In genomic region chr9:127698386-127698785, GRCh38 we compare ENCODE assay signal across 24 cellular contexts. TPM values are rescaled to one million over a fixed set of nuclear protein-coding genes. Genes with fewer than 3 reads are reported as not detected.
A peak's percentile ranks its signal among the peaks of the same experiment; 100 is the strongest.
DNase-seq lines count a peak whose midpoint lies in the region; ATAC-seq and TF ChIP-seq lines count a peak whose summit lies in the region.
"Had no signal": no experiment of that assay in that cellular context is flagged by ENCODE, and none has a peak within 500 bp of the region (broad histone marks: within the 10 kb centered on the region; RNA-seq: fewer than 3 reads in every experiment).

No MANE protein-coding gene starts in this region.

- H3K27me3 ChIP-seq in heart left ventricle: no peaks in the 10 kb centered on the region
- H3K27me3 ChIP-seq: brain microvascular endothelial cell had no signal

- no peak for DNase-seq in heart left ventricle
- DNase-seq in cardiac septum (ENCODE audit: low spot score): no peak
- DNase-seq in type B pancreatic cell (ENCODE audit: extremely low spot score, unreplicated experiment): no peak
- DNase-seq in activated CD4-positive, CD25-positive, alpha-beta regulatory T cell (lab: John Stamatoyannopoulos, UW): no peak
- no peak for DNase-seq in middle frontal gyrus (ENCODE audit: extremely low spot score, low spot score)
- DNase-seq in AG08396 (ENCODE audit: low spot score): no peak
- DNase-seq: ACHN; activated CD4-positive, alpha-beta memory T cell treated with anti-CD3 and anti-CD28 coated beads for 36 hours; activated naive CD4-positive, alpha-beta T cell treated with anti-CD3 and anti-CD28 coated beads, Interleukin-2, amount 50 U/mL, for 16 hours; activated T-cell treated with anti-CD3 and anti-CD28 coated beads, Interleukin-2, amount 50 U/mL, for 4 hours; brain microvascular endothelial cell; CD4-positive, CD25-positive, alpha-beta regulatory T cell; IMR-90; lower lobe of right lung; MM.1S; NCI-H1694 treated with DMSO at 0.1 percent for 48 hours; NCI-H345; posterior cingulate gyrus had no signal

- H3K27ac ChIP-seq in heart left ventricle (peak overlapping the region in 7 of 12 donors; percentile 84 to 90 (median 88)), angular gyrus (ENCODE audit: low read depth, low read length) (peak overlapping the region; percentile 75)

- peak overlapping the region; percentile 4 to 60 (median 24) for H3K4me3 Mint-ChIP-seq in nephron
- H3K4me3 Mint-ChIP-seq in type B pancreatic cell: peak overlapping the region; percentile 28

- no peak for ATAC-seq in heart left ventricle

- H3K4me1 ChIP-seq in heart left ventricle: peaks cover 0 to 14% (median 8%) of the 10 kb centered on the region in 12 donors
- H3K4me1 ChIP-seq: lower lobe of right lung had no signal

- H3K9me3 ChIP-seq in heart left ventricle: no peaks in the 10 kb centered on the region
- H3K9me3 ChIP-seq: lower lobe of right lung, thoracic aorta had no signal

- peak overlapping the region in 1 of 3 experiments; percentile 50 for H3K27ac Mint-ChIP-seq in nephron
- peak overlapping the region; percentile 35 for H3K27ac Mint-ChIP-seq in type B pancreatic cell

- H3K4me1 Mint-ChIP-seq in nephron: peaks cover 39% of the 10 kb centered on the region
- H3K4me1 Mint-ChIP-seq in type B pancreatic cell (ENCODE audit: unreplicated experiment): peaks cover 23% of the 10 kb centered on the region

- TF ChIP-seq CTCF in heart left ventricle (IDR thresholded peaks at IDR 0.05) (no peak), nephron (IDR thresholded peaks at IDR 0.05; ENCODE audit: unreplicated experiment in 3 of 3) (no peak), type B pancreatic cell (conservative IDR thresholded peaks at IDR 0.05) (no peak)

- H3K36me3 Mint-ChIP-seq in nephron (ENCODE audit: low read depth) (no peaks in the 10 kb centered on the region), type B pancreatic cell (no peaks in the 10 kb centered on the region)

- intact Hi-C loops in heart left ventricle (cut with DNase I) (no loop called here), cardiac septum (cut with DNase I) (loop anchor here (5.0 kb wide), 1 partner anchor 86 kb away; the partner anchor contains the start of gene STXBP1)

- H3K27me3 Mint-ChIP-seq in nephron (ENCODE audit: low read depth) (peaks cover 4% of the 10 kb centered on the region), type B pancreatic cell (peaks cover 4% of the 10 kb centered on the region)
- H3K27me3 Mint-ChIP-seq: activated CD4-positive, alpha-beta memory T cell treated with anti-CD3 and anti-CD28 coated beads for 36 hours had no signal

- no peak for TF ChIP-seq POLR2A in heart left ventricle (IDR thresholded peaks at IDR 0.05)

- H3K9me3 Mint-ChIP-seq in nephron (no peaks in the 10 kb centered on the region), type B pancreatic cell (peaks cover 4% of the 10 kb centered on the region)
- H3K9me3 Mint-ChIP-seq: activated CD4-positive, alpha-beta memory T cell treated with anti-CD3 and anti-CD28 coated beads for 36 hours; activated T-cell treated with anti-CD3 and anti-CD28 coated beads, Interleukin-2, amount 50 U/mL, for 4 hours; CD4-positive, CD25-positive, alpha-beta regulatory T cell had no signal

- 96 to 97% (median 96%) methylated on average over 5 of the region's 5 CpGs for WGBS in heart left ventricle, 4 donors

- no peaks in the 10 kb centered on the region for H3K36me3 ChIP-seq in heart left ventricle
- H3K36me3 ChIP-seq: brain microvascular endothelial cell had no signal

- no peak overlapping the region for H3K4me3 ChIP-seq in heart left ventricle

RNA-seq across cellular contexts. Expression of gene CFAP157, which starts 8.4 kb away (rescaled TPM):
- total RNA-seq in heart left ventricle (under 1 TPM in 2 of 9 donors, not detected in 7; 0.15 to 0.87 TPM), cardiac septum (not detected), type B pancreatic cell (ENCODE audit: low replicate concordance) (0.26 and 8.0 TPM in 2 replicates)
- under 1 TPM; 0.08 TPM for polyA plus RNA-seq in heart left ventricle
- total RNA-seq: activated T-cell treated with anti-CD3 and anti-CD28 coated beads, Interleukin-2, amount 50 U/mL, for 4 hours; CD4-positive, CD25-positive, alpha-beta regulatory T cell; dermis microvascular lymphatic vessel endothelial cell; epithelial cell of proximal tubule; IMR-90 had no signal
- polyA plus RNA-seq: IMR-90 had no signal

RNA-seq across cellular contexts. Expression of gene PTRH1, which starts 17.1 kb away (rescaled TPM):
- 10 to 100 TPM in 7 of 9 donors, 1 to 10 TPM in 2; 7.3 to 30.5 (median 13.5) TPM for total RNA-seq in heart left ventricle
- 10 to 100 TPM; 14.0 to 44.7 TPM for polyA plus RNA-seq in heart left ventricle
- 13.4 TPM for total RNA-seq in cardiac septum
- 12.0 and 13.9 TPM in 2 replicates for total RNA-seq in type B pancreatic cell (ENCODE audit: low replicate concordance)

RNA-seq across cellular contexts. Expression of gene TTC16, which starts 17.5 kb away (rescaled TPM):
- under 1 TPM in 8 of 9 donors, not detected in 1; 0.09 to 0.61 (median 0.24) TPM for total RNA-seq in heart left ventricle
- under 1 TPM in 1 of 2 donors, not detected in 1; 0.34 TPM for polyA plus RNA-seq in heart left ventricle
- 0.16 TPM for total RNA-seq in cardiac septum
- 0.10 TPM in 1 of 2 replicates, not detected in the other for total RNA-seq in type B pancreatic cell (ENCODE audit: low replicate concordance)
- total RNA-seq: dermis microvascular lymphatic vessel endothelial cell, epithelial cell of proximal tubule, IMR-90, myocyte had no signal

RNA-seq across cellular contexts. Expression of gene TOR2A, which starts 36.7 kb away (rescaled TPM):
- total RNA-seq in heart left ventricle: 1 to 10 TPM; 1.7 to 9.2 (median 3.3) TPM
- polyA plus RNA-seq in heart left ventricle: 1 to 10 TPM; 3.4 to 5.2 TPM
- 4.4 TPM for total RNA-seq in cardiac septum
- 21.5 and 21.9 TPM in 2 replicates for total RNA-seq in type B pancreatic cell (ENCODE audit: low replicate concordance)
